ENCODE assay signal across 16 cellular contexts in the genomic region with DNA sequence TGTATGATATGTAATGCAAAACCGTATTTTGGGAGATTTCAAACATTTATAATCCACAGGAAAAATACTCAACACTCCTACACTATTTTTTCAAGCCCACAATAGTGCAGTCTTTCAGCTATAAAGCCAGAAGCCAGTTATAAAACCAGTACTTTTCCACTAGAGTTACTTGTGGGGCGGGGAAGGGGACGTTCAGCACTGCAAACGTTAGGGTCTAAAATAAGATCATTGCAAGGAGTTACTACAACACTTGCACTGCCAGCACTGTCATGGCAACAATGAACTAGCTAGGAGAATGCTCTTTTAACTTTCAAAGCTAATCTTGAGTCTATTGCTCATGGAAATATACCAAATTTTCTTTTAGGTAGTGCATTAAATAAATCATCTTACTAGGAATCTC. TPM values are rescaled to one million over a fixed set of nuclear protein-coding genes. Genes with fewer than 3 reads are reported as not detected.
DNase-seq lines count a peak whose midpoint lies in the region; ATAC-seq lines count a peak whose summit lies in the region.
"Had no signal": no experiment of that assay in that cellular context is flagged by ENCODE, and none has a peak within 500 bp of the region (broad histone marks: within the 10 kb centered on the region; RNA-seq: fewer than 3 reads in every experiment).

No MANE protein-coding gene starts in this region.

- no peak overlapping the region for H3K4me3 ChIP-seq in mesenchymal stem cell (ENCODE audit: insufficient read depth in 1 of 2, low read depth in 1 of 2, low read length in 2 of 2)
- H3K4me3 ChIP-seq in subcutaneous abdominal adipose tissue (ENCODE audit: low read depth in 1 of 5, low read length in 5 of 5) = no peak overlapping the region
- H3K4me3 ChIP-seq: GM23248 had no signal

- H3K27me3 ChIP-seq in mesenchymal stem cell (ENCODE audit: control insufficient read depth in 1 of 2, insufficient read depth in 1 of 2, low read length in 2 of 2) (no peaks in the 10 kb centered on the region), subcutaneous abdominal adipose tissue (ENCODE audit: control insufficient read depth in 5 of 5, insufficient read depth in 4 of 5, low read length in 5 of 5) (no peaks in the 10 kb centered on the region)

- H3K27ac ChIP-seq in cingulate gyrus (ENCODE audit: low read depth, low read length) = peak overlapping the region; percentile 43
- H3K27ac ChIP-seq in mesenchymal stem cell (ENCODE audit: low read length, poor library complexity, severe bottlenecking) = no peak overlapping the region
- H3K27ac ChIP-seq in subcutaneous abdominal adipose tissue (ENCODE audit: low read depth, low read length) = peak overlapping the region; percentile 16
- H3K27ac ChIP-seq: GM23248 had no signal

- no peak overlapping the region for H4K8ac ChIP-seq in mesenchymal stem cell (ENCODE audit: low read length)

- no peak overlapping the region for H2BK12ac ChIP-seq in mesenchymal stem cell (ENCODE audit: low read length in 2 of 2)

- WGBS in mesenchymal stem cell = 34% methylated on average over 3 of the region's 4 CpGs

- H2AK5ac ChIP-seq in mesenchymal stem cell (ENCODE audit: low read length, severe bottlenecking) = no peak overlapping the region

- no peak overlapping the region for H3K14ac ChIP-seq in mesenchymal stem cell (ENCODE audit: low read length in 2 of 2)

- peak overlapping the region; percentile 68 for H3K9ac ChIP-seq in mesenchymal stem cell (ENCODE audit: low read length)
- no peak overlapping the region for H3K9ac ChIP-seq in subcutaneous abdominal adipose tissue (ENCODE audit: low read length in 5 of 5)
- H3K9ac ChIP-seq: GM23248 had no signal

- ATAC-seq in GM18517 (IDR thresholded peaks at IDR 0.05; ENCODE audit: unreplicated experiment) = no peak
- ATAC-seq: effector memory CD8-positive, alpha-beta T cell had no signal

- DNase-seq in NOMO-1 (lab: John Stamatoyannopoulos, UW; ENCODE audit: unreplicated experiment in 2 of 2) = peak; percentile 84 to 87
- DNase-seq in mesenchymal stem cell = peak; percentile 58
- DNase-seq in NCI-H1417 treated with DMSO at 0.1 percent for 48 hours (lab: John Stamatoyannopoulos, UW) = no peak
- DNase-seq in NCI-H1694 treated with DMSO at 0.1 percent for 48 hours (lab: John Stamatoyannopoulos, UW) = no peak
- DNase-seq in dermis blood vessel endothelial cell = no peak
- DNase-seq: DMS79; effector memory CD8-positive, alpha-beta T cell; GM23248; mammary epithelial cell; NCI-H1436 treated with DMSO at 0.1 percent for 48 hours; NCI-H748 treated with DMSO at 0.1 percent for 48 hours; stimulated activated CD4-positive, alpha-beta T cell treated with anti-CD3 and anti-CD28 coated beads, Interleukin-4, amount 100 ng/mL, for 24 hours; stimulated activated naive CD4-positive, alpha-beta T cell had no signal

- H2BK15ac ChIP-seq in mesenchymal stem cell (ENCODE audit: low read depth, poor library complexity, severe bottlenecking) = no peak overlapping the region

- H4K91ac ChIP-seq in mesenchymal stem cell (ENCODE audit: low read length) = no peak overlapping the region

- H3K79me1 ChIP-seq in mesenchymal stem cell (replicated peaks; ENCODE audit: low read length, poor library complexity, severe bottlenecking) = peaks cover 16% of the 10 kb centered on the region

- no peak overlapping the region for H2BK120ac ChIP-seq in mesenchymal stem cell (ENCODE audit: low read depth, low read length)

- no peak overlapping the region for H2BK5ac ChIP-seq in mesenchymal stem cell (ENCODE audit: low read depth, low read length, poor library complexity, severe bottlenecking)

- H3K36me3 ChIP-seq in mesenchymal stem cell (ENCODE audit: control insufficient read depth in 1 of 2, insufficient read depth in 2 of 2, low read depth in 1 of 2, low read length in 2 of 2) (peaks cover 0 to 3% of the 10 kb centered on the region in 2 experiments), subcutaneous abdominal adipose tissue (ENCODE audit: control insufficient read depth in 5 of 5, insufficient read depth in 5 of 5, low read length in 5 of 5) (peaks cover 0 to 3% (median 0%) of the 10 kb centered on the region in 5 donors)

- H2AFZ ChIP-seq in mesenchymal stem cell (ENCODE audit: low read depth, low read length) = no peak overlapping the region
- H2AFZ ChIP-seq: GM23248 had no signal

- H3K23ac ChIP-seq in mesenchymal stem cell (ENCODE audit: low read length in 2 of 2) = no peak overlapping the region

- H3K4me1 ChIP-seq in mesenchymal stem cell (ENCODE audit: control insufficient read depth, insufficient read depth, low read depth, low read length) (peaks cover 1% of the 10 kb centered on the region), subcutaneous abdominal adipose tissue (ENCODE audit: control insufficient read depth in 5 of 5, insufficient read depth in 5 of 5, low read length in 5 of 5) (peaks cover 0 to 21% (median 17%) of the 10 kb centered on the region in 5 donors)

- H3K18ac ChIP-seq in mesenchymal stem cell (ENCODE audit: low read depth in 1 of 2, low read length in 2 of 2) = no peak overlapping the region

- H3K9me3 ChIP-seq in mesenchymal stem cell (ENCODE audit: control insufficient read depth, low read length) (no peaks in the 10 kb centered on the region), subcutaneous abdominal adipose tissue (ENCODE audit: control insufficient read depth in 5 of 5, low read length in 5 of 5) (no peaks in the 10 kb centered on the region)

- H3K4me2 ChIP-seq in mesenchymal stem cell (ENCODE audit: low read length, poor library complexity, severe bottlenecking) = no peak overlapping the region

- H3K4ac ChIP-seq in mesenchymal stem cell (ENCODE audit: low read depth in 1 of 2, low read length in 2 of 2) = no peak overlapping the region

RNA-seq across cellular contexts. Expression of gene SESN1, which starts 14.7 kb away (rescaled TPM):
- polyA plus RNA-seq in mesenchymal stem cell (2013, experiment 1 of 2) = 10.1 TPM
- polyA plus RNA-seq in mesenchymal stem cell (2013, experiment 2 of 2) = 10.9 TPM
- 31.5 and 44.1 TPM in 2 replicates for total RNA-seq in dermis blood vessel endothelial cell

RNA-seq across cellular contexts. Expression of gene CEP57L1, which starts 15.3 kb away (rescaled TPM):
- polyA plus RNA-seq in mesenchymal stem cell (2013, experiment 1 of 2) = 15.8 TPM
- polyA plus RNA-seq in mesenchymal stem cell (2013, experiment 2 of 2) = 16.7 TPM
- total RNA-seq in dermis blood vessel endothelial cell = 17.9 and 24.9 TPM in 2 replicates

Comparison
In these comparisons a context has a peak if more than half of its experiments do, and no peak if none do; other contexts are left out.
1. DNase-seq: peak in NOMO-1 (2 of 2) and mesenchymal stem cell (single experiment); none in NCI-H1417 treated with DMSO at 0.1 percent for 48 hours (single experiment), NCI-H1694 treated with DMSO at 0.1 percent for 48 hours (single experiment) and dermis blood vessel endothelial cell (single experiment).